In the genomic region with DNA sequence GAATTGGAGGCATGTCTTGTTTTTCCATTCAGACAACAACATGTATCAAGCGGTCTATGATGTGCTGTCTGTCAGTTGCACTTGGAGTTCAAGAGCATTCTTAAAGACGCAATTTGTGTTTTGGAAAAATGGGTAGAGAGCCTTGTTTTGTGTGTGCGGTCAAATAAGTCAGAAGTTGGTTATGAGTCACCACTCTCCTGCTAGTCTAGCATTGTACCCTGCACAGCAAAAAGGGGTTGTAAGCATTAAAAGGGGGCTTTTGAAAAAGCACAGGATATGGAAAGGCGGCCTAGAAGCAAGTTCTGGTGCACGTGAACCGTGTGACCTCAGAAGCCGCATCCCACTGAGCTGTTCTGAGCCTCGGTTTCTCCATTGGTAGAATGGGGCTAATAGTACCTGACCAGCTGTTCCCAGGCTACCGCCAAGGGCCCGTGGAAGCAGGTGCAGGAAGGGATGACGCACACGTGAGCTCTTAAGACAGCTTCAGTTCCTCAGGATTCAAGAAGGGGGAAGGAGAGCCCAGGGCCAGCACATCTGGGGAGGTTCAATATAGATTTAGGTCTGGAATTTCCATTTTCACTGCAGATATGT, we compare ENCODE assay signal across 8 cellular contexts.
DNase-seq lines count a peak whose midpoint lies in the region; ATAC-seq and TF ChIP-seq lines count a peak whose summit lies in the region.

No MANE protein-coding gene starts in this region.

- H3K27ac Mint-ChIP-seq in chondrocyte (ENCODE audit: unreplicated experiment), result peak overlapping the region; percentile 93
- peak overlapping the region; percentile 94 for H3K27ac Mint-ChIP-seq in stimulated activated memory B cell treated with anti-CD40 and anti-IgM and Interleukin-4, amounts not matched to agents 10 μg/mL and 1 μg/mL and 100 μg/mL, for 72 hours

- TF ChIP-seq CTCF in chondrocyte (IDR thresholded peaks at IDR 0.05), result no peak

- peaks cover 82% of the 10 kb centered on the region for H3K4me1 Mint-ChIP-seq in chondrocyte (ENCODE audit: low read depth)
- H3K4me1 Mint-ChIP-seq in stimulated activated memory B cell treated with anti-CD40 and anti-IgM and Interleukin-4, amounts not matched to agents 10 μg/mL and 1 μg/mL and 100 μg/mL, for 72 hours, result peaks cover 91% of the 10 kb centered on the region

- H3K36me3 Mint-ChIP-seq in chondrocyte (ENCODE audit: low read depth), result no peaks in the 10 kb centered on the region
- H3K36me3 Mint-ChIP-seq in stimulated activated memory B cell treated with anti-CD40 and anti-IgM and Interleukin-4, amounts not matched to agents 10 μg/mL and 1 μg/mL and 100 μg/mL, for 72 hours, result no peaks in the 10 kb centered on the region

- ATAC-seq in GM18520 (IDR thresholded peaks at IDR 0.05; ENCODE audit: unreplicated experiment), result peak; percentile 34
- ATAC-seq in HG02623 (IDR thresholded peaks at IDR 0.05; ENCODE audit: unreplicated experiment), result peak; percentile 33
- ATAC-seq in stimulated activated memory B cell treated with anti-CD40 and anti-IgM and Interleukin-4, amounts not matched to agents 10 μg/mL and 1 μg/mL and 100 μg/mL, for 72 hours, result peak; percentile 83

- H3K27me3 Mint-ChIP-seq in chondrocyte (ENCODE audit: low read depth), result no peaks in the 10 kb centered on the region
- no peaks in the 10 kb centered on the region for H3K27me3 Mint-ChIP-seq in stimulated activated memory B cell treated with anti-CD40 and anti-IgM and Interleukin-4, amounts not matched to agents 10 μg/mL and 1 μg/mL and 100 μg/mL, for 72 hours

- peak overlapping the region; percentile 8 for H3K4me3 Mint-ChIP-seq in chondrocyte (ENCODE audit: unreplicated experiment)
- peak overlapping the region; percentile 62 for H3K4me3 Mint-ChIP-seq in stimulated activated memory B cell treated with anti-CD40 and anti-IgM and Interleukin-4, amounts not matched to agents 10 μg/mL and 1 μg/mL and 100 μg/mL, for 72 hours

- no peaks in the 10 kb centered on the region for H3K9me3 Mint-ChIP-seq in chondrocyte (ENCODE audit: low read depth)
- no peaks in the 10 kb centered on the region for H3K9me3 Mint-ChIP-seq in stimulated activated memory B cell treated with anti-CD40 and anti-IgM and Interleukin-4, amounts not matched to agents 10 μg/mL and 1 μg/mL and 100 μg/mL, for 72 hours

- DNase-seq in RPMI7951 (ENCODE audit: low read depth) (peak; percentile 82), chondrocyte (ENCODE audit: low spot score) (no peak), mucosa of gallbladder (ENCODE audit: low spot score) (no peak), NCI-H2107 treated with DMSO at 0.1 percent for 48 hours (lab: John Stamatoyannopoulos, UW; ENCODE audit: unreplicated experiment) (no peak), AG08396 (ENCODE audit: low spot score) (no peak)

Comparison
In these comparisons a context has a peak if more than half of its experiments do, and no peak if none do; other contexts are left out.
1. ATAC-seq: peak in every context shown above with its lines; median percentile 83 in stimulated activated memory B cell treated with anti-CD40 and anti-IgM and Interleukin-4, amounts not matched to agents 10 μg/mL and 1 μg/mL and 100 μg/mL, for 72 hours; 34 in GM18520; 33 in HG02623.